14 cellular contexts compared by ENCODE assay signal in the genomic region with DNA sequence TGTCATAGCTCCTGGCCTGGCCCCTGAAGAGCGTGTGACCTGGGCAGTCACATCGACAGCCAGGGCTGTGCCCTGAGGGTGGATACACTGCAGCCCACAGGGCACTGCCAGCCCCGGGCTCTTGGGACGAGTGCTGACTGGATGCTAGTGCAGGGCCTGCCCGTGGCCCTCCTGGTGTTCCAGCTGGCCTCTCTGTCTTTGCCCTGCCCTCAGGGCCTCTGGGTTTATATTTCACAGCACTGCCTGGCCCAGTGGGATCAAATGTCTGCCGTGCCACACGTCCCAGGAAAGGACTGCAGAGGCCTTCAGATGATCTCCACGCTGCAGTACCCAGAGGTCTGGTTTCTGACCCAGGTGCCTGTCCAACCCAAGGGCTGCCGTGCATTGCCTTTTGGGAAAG. TPM values are rescaled to one million over a fixed set of nuclear protein-coding genes. Genes with fewer than 3 reads are reported as not detected.
DNase-seq lines count a peak whose midpoint lies in the region; ATAC-seq and TF ChIP-seq lines count a peak whose summit lies in the region.
"Had no signal": no experiment of that assay in that cellular context is flagged by ENCODE, and none has a peak within 500 bp of the region (broad histone marks: within the 10 kb centered on the region; RNA-seq: fewer than 3 reads in every experiment).

No MANE protein-coding gene starts in this region.

- no peak for ATAC-seq in gastroesophageal sphincter

- peak; percentile 50 for DNase-seq in DMS79 treated with DMSO at 0.1 percent for 48 hours (lab: John Stamatoyannopoulos, UW)
- DNase-seq in DMS79 (lab: John Stamatoyannopoulos, UW) = no peak
- DNase-seq in sigmoid colon = no peak
- no peak for DNase-seq in stimulated activated naive CD4-positive, alpha-beta T cell (lab: John Stamatoyannopoulos, UW)
- no peak for DNase-seq in activated CD4-positive, alpha-beta T cell treated with anti-CD3 and anti-CD28 coated beads, Interleukin-2, amount 10 ng/mL, durations not matched to agents 24 days and 14 days
- DNase-seq: 8988T; activated CD4-positive, alpha-beta memory T cell treated with anti-CD3 and anti-CD28 coated beads for 36 hours; lower lobe of right lung; NCI-H2081; SIG-M5 had no signal

- TF ChIP-seq EP300 in gastroesophageal sphincter (IDR thresholded peaks at IDR 0.05) (no peak), sigmoid colon (IDR thresholded peaks at IDR 0.05) (no peak)

- no peaks in the 10 kb centered on the region for H3K9me3 Mint-ChIP-seq in activated CD4-positive, alpha-beta T cell treated with anti-CD3 and anti-CD28 coated beads, Interleukin-2, amount 10 ng/mL, durations not matched to agents 24 days and 14 days
- H3K9me3 Mint-ChIP-seq: activated CD4-positive, alpha-beta memory T cell treated with anti-CD3 and anti-CD28 coated beads for 36 hours had no signal

- H3K27ac ChIP-seq in gastroesophageal sphincter (peak overlapping the region in 3 of 4 donors; percentile 47 to 67 (median 59)), sigmoid colon (peak overlapping the region in 3 of 4 donors; percentile 12 to 62 (median 30))
- H3K27ac ChIP-seq: lower lobe of right lung, neutrophil had no signal

- WGBS in gastroesophageal sphincter (ENCODE audit: low coverage in 1 of 2), 2 donors = no CpG with 5 or more reads among the region's 9 CpGs
- whole genome bisulfite sequencing in sigmoid colon, 2 donors = 83 to 86% methylated on average over 9 of the region's 9 CpGs

- no peaks in the 10 kb centered on the region for H3K36me3 ChIP-seq in gastroesophageal sphincter
- H3K36me3 ChIP-seq in sigmoid colon = no peaks in the 10 kb centered on the region
- H3K36me3 ChIP-seq: lower lobe of right lung, neutrophil had no signal

- TF ChIP-seq CTCF in gastroesophageal sphincter (IDR thresholded peaks at IDR 0.05) = no peak
- TF ChIP-seq CTCF in sigmoid colon (IDR thresholded peaks at IDR 0.05) = no peak

- peaks cover 0 to 49% (median 4%) of the 10 kb centered on the region in 3 donors for H3K4me1 ChIP-seq in gastroesophageal sphincter
- H3K4me1 ChIP-seq in sigmoid colon = peaks cover 0 to 50% (median 35%) of the 10 kb centered on the region in 4 donors
- H3K4me1 ChIP-seq: lower lobe of right lung had no signal

- TF ChIP-seq POLR2A in gastroesophageal sphincter (IDR thresholded peaks at IDR 0.05) (no peak), sigmoid colon (IDR thresholded peaks at IDR 0.05) (no peak)

- H3K9me3 ChIP-seq in gastroesophageal sphincter = no peaks in the 10 kb centered on the region
- H3K9me3 ChIP-seq in sigmoid colon = no peaks in the 10 kb centered on the region
- H3K9me3 ChIP-seq: lower lobe of right lung, neutrophil had no signal

- no peak overlapping the region for H3K4me3 ChIP-seq in gastroesophageal sphincter
- H3K4me3 ChIP-seq in sigmoid colon = no peak overlapping the region
- H3K4me3 ChIP-seq: lower lobe of right lung had no signal

- no peaks in the 10 kb centered on the region for H3K27me3 ChIP-seq in gastroesophageal sphincter
- H3K27me3 ChIP-seq in sigmoid colon = no peaks in the 10 kb centered on the region

- intact Hi-C loops in sigmoid colon (cut with DNase I) = loop anchor here (10.0 kb wide), 1 partner anchor 922 kb away; no protein-coding TSS in a partner anchor
- intact Hi-C loops in activated CD4-positive, alpha-beta T cell treated with anti-CD3 and anti-CD28 coated beads, Interleukin-2, amount 10 ng/mL, durations not matched to agents 24 days and 14 days (cut with micrococcal nuclease) = no loop called here

- no peaks in the 10 kb centered on the region for H3K27me3 Mint-ChIP-seq in activated CD4-positive, alpha-beta T cell treated with anti-CD3 and anti-CD28 coated beads, Interleukin-2, amount 10 ng/mL, durations not matched to agents 24 days and 14 days
- H3K27me3 Mint-ChIP-seq: activated CD4-positive, alpha-beta memory T cell treated with anti-CD3 and anti-CD28 coated beads for 36 hours had no signal

- H3K36me3 Mint-ChIP-seq in activated CD4-positive, alpha-beta T cell treated with anti-CD3 and anti-CD28 coated beads, Interleukin-2, amount 10 ng/mL, durations not matched to agents 24 days and 14 days (ENCODE audit: low read depth) = no peaks in the 10 kb centered on the region
- H3K36me3 Mint-ChIP-seq: activated CD4-positive, alpha-beta memory T cell treated with anti-CD3 and anti-CD28 coated beads for 36 hours had no signal

- H3K4me1 Mint-ChIP-seq in activated CD4-positive, alpha-beta T cell treated with anti-CD3 and anti-CD28 coated beads, Interleukin-2, amount 10 ng/mL, durations not matched to agents 24 days and 14 days = peaks cover 14% of the 10 kb centered on the region

- no peak overlapping the region for H3K4me3 Mint-ChIP-seq in activated CD4-positive, alpha-beta T cell treated with anti-CD3 and anti-CD28 coated beads, Interleukin-2, amount 10 ng/mL, durations not matched to agents 24 days and 14 days
- H3K4me3 Mint-ChIP-seq: activated CD4-positive, alpha-beta memory T cell treated with anti-CD3 and anti-CD28 coated beads for 36 hours had no signal

- no peak overlapping the region for H3K27ac Mint-ChIP-seq in activated CD4-positive, alpha-beta T cell treated with anti-CD3 and anti-CD28 coated beads, Interleukin-2, amount 10 ng/mL, durations not matched to agents 24 days and 14 days
- H3K27ac Mint-ChIP-seq: activated CD4-positive, alpha-beta memory T cell treated with anti-CD3 and anti-CD28 coated beads for 36 hours had no signal

RNA-seq across cellular contexts. Expression of a gene that starts 10.1 kb away (rescaled TPM):
- total RNA-seq in gastroesophageal sphincter (not detected), sigmoid colon (not detected)
- polyA plus RNA-seq in sigmoid colon = not detected
- not detected in 2 replicates for total RNA-seq in activated CD4-positive, alpha-beta T cell treated with anti-CD3 and anti-CD28 coated beads, Interleukin-2, amount 10 ng/mL, durations not matched to agents 24 days and 14 days
- total RNA-seq: dermis microvascular lymphatic vessel endothelial cell, fibroblast of lung, lower lobe of right lung had no signal
- polyA plus RNA-seq: fibroblast of lung had no signal

RNA-seq across cellular contexts. Expression of a gene that starts 10.6 kb away (rescaled TPM):
- 100 to 1,000 TPM; 118 to 208 (median 120) TPM for total RNA-seq in gastroesophageal sphincter
- total RNA-seq in sigmoid colon = 100 to 1,000 TPM; 117 to 178 (median 139) TPM
- 1 to 10 TPM; 1.2 to 10.0 (median 4.2) TPM for polyA plus RNA-seq in sigmoid colon
- total RNA-seq in activated CD4-positive, alpha-beta T cell treated with anti-CD3 and anti-CD28 coated beads, Interleukin-2, amount 10 ng/mL, durations not matched to agents 24 days and 14 days = 21.1 and 21.6 TPM in 2 replicates
- total RNA-seq: dermis microvascular lymphatic vessel endothelial cell had no signal

RNA-seq across cellular contexts. Expression of a gene that starts 39.2 kb away (rescaled TPM):
- total RNA-seq in gastroesophageal sphincter (under 1 TPM; 0.16 to 0.84 (median 0.65) TPM), sigmoid colon (under 1 TPM; 0.14 to 0.71 (median 0.52) TPM)
- polyA plus RNA-seq in sigmoid colon = 1 to 10 TPM in 2 of 3 donors, under 1 TPM in 1; 0.60 to 2.3 (median 2.0) TPM
- total RNA-seq in activated CD4-positive, alpha-beta T cell treated with anti-CD3 and anti-CD28 coated beads, Interleukin-2, amount 10 ng/mL, durations not matched to agents 24 days and 14 days = 1.3 and 1.7 TPM in 2 replicates

RNA-seq across cellular contexts. Expression of a gene that starts 59.8 kb away (rescaled TPM):
- total RNA-seq in gastroesophageal sphincter (not detected), sigmoid colon (not detected)
- polyA plus RNA-seq in sigmoid colon = not detected
- not detected in 2 replicates for total RNA-seq in activated CD4-positive, alpha-beta T cell treated with anti-CD3 and anti-CD28 coated beads, Interleukin-2, amount 10 ng/mL, durations not matched to agents 24 days and 14 days
- total RNA-seq: activated CD4-positive, alpha-beta memory T cell treated with anti-CD3 and anti-CD28 coated beads for 36 hours; dermis microvascular lymphatic vessel endothelial cell; fibroblast of lung had no signal
- polyA plus RNA-seq: fibroblast of lung had no signal
